ENCODE assay signal across 10 cellular contexts in the genomic region with DNA sequence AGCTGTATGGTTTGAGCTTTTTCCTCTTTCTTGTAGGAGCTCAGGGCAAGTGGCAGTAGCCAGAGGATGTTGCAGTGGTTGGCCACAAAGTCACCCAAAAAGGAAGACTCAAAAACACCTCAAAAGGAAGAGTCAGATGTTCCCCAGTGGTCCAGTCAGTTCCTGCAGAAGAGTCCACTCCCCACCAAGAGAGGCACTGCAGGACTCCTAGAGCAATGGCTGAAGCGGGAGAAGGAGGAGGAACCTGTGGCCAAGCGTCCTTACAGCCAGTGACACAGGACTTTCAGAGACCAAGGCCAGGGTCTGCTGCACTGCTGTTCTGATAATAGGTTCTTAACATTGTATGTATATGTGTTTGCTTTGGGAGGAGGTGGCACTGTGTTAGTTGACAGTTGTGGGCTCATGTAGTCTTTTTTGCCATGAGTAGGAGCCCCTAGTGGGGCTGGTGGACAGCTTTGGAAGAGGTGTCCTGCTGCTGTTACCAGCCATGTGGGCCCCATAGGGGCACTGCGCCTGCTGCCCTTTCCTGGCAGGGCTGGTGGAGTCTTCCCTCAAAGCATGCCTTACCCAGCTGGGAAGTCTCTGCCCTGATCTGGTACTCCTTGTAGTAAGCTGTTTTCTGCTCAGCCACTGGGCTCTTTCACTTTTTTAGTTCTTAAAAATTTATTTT. TPM values are rescaled to one million over a fixed set of nuclear protein-coding genes. Genes with fewer than 3 reads are reported as not detected.
DNase-seq lines count a peak whose midpoint lies in the region; ATAC-seq lines count a peak whose summit lies in the region.
"Had no signal": no experiment of that assay in that cellular context is flagged by ENCODE, and none has a peak within 500 bp of the region (broad histone marks: within the 10 kb centered on the region; RNA-seq: fewer than 3 reads in every experiment).

No MANE protein-coding gene starts in this region.

- H3K9me3 Mint-ChIP-seq in T-helper 2 cell treated with Interferon-gamma antibody and Interleukin-4, amounts not matched to agents 5 μg/mL and 100 μg/mL, for 36 hours = no peaks in the 10 kb centered on the region
- H3K9me3 Mint-ChIP-seq in activated CD4-positive, alpha-beta memory T cell treated with anti-CD3 and anti-CD28 coated beads for 36 hours = no peaks in the 10 kb centered on the region
- no peaks in the 10 kb centered on the region for H3K9me3 Mint-ChIP-seq in stimulated activated naive B cell treated with anti-CD40 and anti-IgM and Interleukin-4, amounts not matched to agents 10 μg/mL and 1 μg/mL and 100 μg/mL, for 72 hours

- CTCF ChIA-PET in activated CD4-positive, alpha-beta memory T cell treated with anti-CD3 and anti-CD28 coated beads for 36 hours (lab: Charles Lee) = interaction anchor here (2.0 kb wide), 1 partner anchor 12 kb away, joined by 7 read pairs; a partner anchor contains a TSS

- POLR2A ChIA-PET in activated CD4-positive, alpha-beta memory T cell treated with anti-CD3 and anti-CD28 coated beads for 36 hours (lab: Charles Lee) = no interaction called here

- no peak overlapping the region for H3K9ac ChIP-seq in iPS-18a (ENCODE audit: low read length)

- H3K27ac Mint-ChIP-seq in T-helper 2 cell treated with Interferon-gamma antibody and Interleukin-4, amounts not matched to agents 5 μg/mL and 100 μg/mL, for 36 hours = peak overlapping the region; percentile 71
- peak overlapping the region; percentile 41 for H3K27ac Mint-ChIP-seq in activated CD4-positive, alpha-beta memory T cell treated with anti-CD3 and anti-CD28 coated beads for 36 hours
- no peak overlapping the region for H3K27ac Mint-ChIP-seq in stimulated activated naive B cell treated with anti-CD40 and anti-IgM and Interleukin-4, amounts not matched to agents 10 μg/mL and 1 μg/mL and 100 μg/mL, for 72 hours

- no peak overlapping the region for H3K4me3 ChIP-seq in iPS-18a (ENCODE audit: low read length)

- peak overlapping the region; percentile 13 for H3K27ac ChIP-seq in iPS-18a (ENCODE audit: low read length)

- intact Hi-C loops in activated CD4-positive, alpha-beta memory T cell treated with anti-CD3 and anti-CD28 coated beads for 36 hours (cut with micrococcal nuclease) = loop anchor here (5.0 kb wide), 1 partner anchor 122 kb away; the partner anchor contains the start of gene CNBP

- H3K27me3 Mint-ChIP-seq in T-helper 2 cell treated with Interferon-gamma antibody and Interleukin-4, amounts not matched to agents 5 μg/mL and 100 μg/mL, for 36 hours (ENCODE audit: low read depth) = no peaks in the 10 kb centered on the region
- H3K27me3 Mint-ChIP-seq in activated CD4-positive, alpha-beta memory T cell treated with anti-CD3 and anti-CD28 coated beads for 36 hours = no peaks in the 10 kb centered on the region
- no peaks in the 10 kb centered on the region for H3K27me3 Mint-ChIP-seq in stimulated activated naive B cell treated with anti-CD40 and anti-IgM and Interleukin-4, amounts not matched to agents 10 μg/mL and 1 μg/mL and 100 μg/mL, for 72 hours

- H3K36me3 ChIP-seq in iPS-18a (ENCODE audit: control insufficient read depth, low read depth, low read length) = peaks cover 15% of the 10 kb centered on the region

- no peak for DNase-seq in T-helper 2 cell treated with Interferon-gamma antibody and Interleukin-4, amounts not matched to agents 5 μg/mL and 100 μg/mL, for 36 hours (ENCODE audit: low spot score)
- DNase-seq in T-helper 2 cell = no peak
- DNase-seq in activated CD4-positive, alpha-beta memory T cell treated with anti-CD3 and anti-CD28 coated beads for 36 hours = no peak
- DNase-seq in stimulated activated naive B cell treated with anti-CD40 and anti-IgM and Interleukin-4, amounts not matched to agents 10 μg/mL and 1 μg/mL and 100 μg/mL, for 72 hours = no peak
- no peak for DNase-seq in NOMO-1 (lab: John Stamatoyannopoulos, UW; ENCODE audit: unreplicated experiment in 2 of 2)
- no peak for DNase-seq in SIG-M5 (lab: John Stamatoyannopoulos, UW)
- DNase-seq: amniotic stem cell, NCI-H82 had no signal

- peak overlapping the region; percentile 26 for H3K4me3 Mint-ChIP-seq in T-helper 2 cell treated with Interferon-gamma antibody and Interleukin-4, amounts not matched to agents 5 μg/mL and 100 μg/mL, for 36 hours
- no peak overlapping the region for H3K4me3 Mint-ChIP-seq in activated CD4-positive, alpha-beta memory T cell treated with anti-CD3 and anti-CD28 coated beads for 36 hours
- peak overlapping the region; percentile 2 to 39 for H3K4me3 Mint-ChIP-seq in stimulated activated naive B cell treated with anti-CD40 and anti-IgM and Interleukin-4, amounts not matched to agents 10 μg/mL and 1 μg/mL and 100 μg/mL, for 72 hours

- no peaks in the 10 kb centered on the region for H3K9me3 ChIP-seq in iPS-18a (ENCODE audit: control insufficient read depth, low read depth, low read length)

- H3K36me3 Mint-ChIP-seq in T-helper 2 cell treated with Interferon-gamma antibody and Interleukin-4, amounts not matched to agents 5 μg/mL and 100 μg/mL, for 36 hours (ENCODE audit: low read depth) = peaks cover 30% of the 10 kb centered on the region
- H3K36me3 Mint-ChIP-seq in activated CD4-positive, alpha-beta memory T cell treated with anti-CD3 and anti-CD28 coated beads for 36 hours = peaks cover 13% of the 10 kb centered on the region
- H3K36me3 Mint-ChIP-seq in stimulated activated naive B cell treated with anti-CD40 and anti-IgM and Interleukin-4, amounts not matched to agents 10 μg/mL and 1 μg/mL and 100 μg/mL, for 72 hours = peaks cover 28 to 29% of the 10 kb centered on the region in 2 donors

- H3K4me1 Mint-ChIP-seq in T-helper 2 cell treated with Interferon-gamma antibody and Interleukin-4, amounts not matched to agents 5 μg/mL and 100 μg/mL, for 36 hours (ENCODE audit: low read depth) = peaks cover 22% of the 10 kb centered on the region
- H3K4me1 Mint-ChIP-seq in activated CD4-positive, alpha-beta memory T cell treated with anti-CD3 and anti-CD28 coated beads for 36 hours (ENCODE audit: low read depth) = peaks cover 32% of the 10 kb centered on the region
- peaks cover 14 to 39% of the 10 kb centered on the region in 2 donors for H3K4me1 Mint-ChIP-seq in stimulated activated naive B cell treated with anti-CD40 and anti-IgM and Interleukin-4, amounts not matched to agents 10 μg/mL and 1 μg/mL and 100 μg/mL, for 72 hours

- H3K27me3 ChIP-seq in iPS-18a (ENCODE audit: control insufficient read depth, insufficient read depth, low read length) = no peaks in the 10 kb centered on the region

- ATAC-seq in stimulated activated naive B cell treated with anti-CD40 and anti-IgM and Interleukin-4, amounts not matched to agents 10 μg/mL and 1 μg/mL and 100 μg/mL, for 72 hours (replicated peaks) = no peak
- ATAC-seq in GM21717 (IDR thresholded peaks at IDR 0.05; ENCODE audit: unreplicated experiment) = no peak

- H3K4me1 ChIP-seq in iPS-18a (ENCODE audit: control insufficient read depth, low read depth, low read length) = peaks cover 16% of the 10 kb centered on the region

RNA-seq across cellular contexts. Expression of gene HMCES, which starts 26.0 kb away (rescaled TPM):
- total RNA-seq in activated CD4-positive, alpha-beta memory T cell treated with anti-CD3 and anti-CD28 coated beads for 36 hours = 10 to 100 TPM; 58.4 to 61.5 TPM

RNA-seq across cellular contexts. Expression of gene COPG1, which starts 55.3 kb away (rescaled TPM):
- 100 to 1,000 TPM; 154 to 162 TPM for total RNA-seq in activated CD4-positive, alpha-beta memory T cell treated with anti-CD3 and anti-CD28 coated beads for 36 hours
